In the genomic region with DNA sequence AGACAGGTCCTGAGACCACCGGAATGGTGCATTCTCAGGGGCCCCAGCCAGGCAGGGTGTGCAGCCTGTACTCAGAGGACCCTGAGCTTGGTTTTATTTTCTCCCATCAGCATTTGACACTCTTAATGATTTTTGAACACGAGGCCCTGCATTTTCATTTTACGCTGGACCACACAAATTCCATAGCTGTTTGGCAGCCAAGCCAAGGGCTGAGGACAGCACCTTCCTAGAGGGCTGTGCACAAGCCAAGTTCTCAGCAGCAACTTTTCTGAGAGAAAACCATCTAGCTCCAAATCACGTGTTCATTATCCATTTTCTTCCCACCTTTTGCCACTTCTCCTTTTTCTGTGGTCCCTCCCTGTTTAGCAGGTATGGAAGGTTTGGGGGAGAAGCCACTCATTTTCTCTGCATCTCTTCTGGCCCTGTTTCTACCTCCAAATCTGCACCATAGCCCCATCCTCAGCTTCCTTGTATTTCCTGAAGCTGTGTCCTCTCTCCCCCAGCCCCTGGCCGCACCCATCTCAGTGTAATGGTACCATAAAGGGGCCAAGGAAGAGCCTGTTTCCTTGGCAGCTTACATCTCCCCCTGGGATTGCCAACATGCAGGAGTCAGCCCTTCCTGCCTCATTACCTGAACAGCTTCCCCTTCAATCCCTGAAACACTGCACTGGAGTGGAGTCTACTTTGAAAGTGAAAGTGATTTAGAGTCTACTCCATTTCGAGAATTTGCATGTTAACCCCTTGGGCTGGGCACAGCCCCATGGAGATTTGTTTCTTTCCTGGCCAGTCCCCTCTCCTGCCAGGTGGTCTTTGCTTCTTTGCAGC, we compare ENCODE assay signal across 1 cellular context.
TF ChIP-seq lines count a peak whose summit lies in the region.

No MANE protein-coding gene starts in this region.

TF ChIP-seq in GM23338, 12 proteins besides CTCF, POLR2A, EP300 and RAD21 (continued from another document):
- TF ChIP-seq NANOG (IDR thresholded peaks at IDR 0.05; ENCODE audit: borderline replicate concordance), result no peak
- TF ChIP-seq, protein P1, sequence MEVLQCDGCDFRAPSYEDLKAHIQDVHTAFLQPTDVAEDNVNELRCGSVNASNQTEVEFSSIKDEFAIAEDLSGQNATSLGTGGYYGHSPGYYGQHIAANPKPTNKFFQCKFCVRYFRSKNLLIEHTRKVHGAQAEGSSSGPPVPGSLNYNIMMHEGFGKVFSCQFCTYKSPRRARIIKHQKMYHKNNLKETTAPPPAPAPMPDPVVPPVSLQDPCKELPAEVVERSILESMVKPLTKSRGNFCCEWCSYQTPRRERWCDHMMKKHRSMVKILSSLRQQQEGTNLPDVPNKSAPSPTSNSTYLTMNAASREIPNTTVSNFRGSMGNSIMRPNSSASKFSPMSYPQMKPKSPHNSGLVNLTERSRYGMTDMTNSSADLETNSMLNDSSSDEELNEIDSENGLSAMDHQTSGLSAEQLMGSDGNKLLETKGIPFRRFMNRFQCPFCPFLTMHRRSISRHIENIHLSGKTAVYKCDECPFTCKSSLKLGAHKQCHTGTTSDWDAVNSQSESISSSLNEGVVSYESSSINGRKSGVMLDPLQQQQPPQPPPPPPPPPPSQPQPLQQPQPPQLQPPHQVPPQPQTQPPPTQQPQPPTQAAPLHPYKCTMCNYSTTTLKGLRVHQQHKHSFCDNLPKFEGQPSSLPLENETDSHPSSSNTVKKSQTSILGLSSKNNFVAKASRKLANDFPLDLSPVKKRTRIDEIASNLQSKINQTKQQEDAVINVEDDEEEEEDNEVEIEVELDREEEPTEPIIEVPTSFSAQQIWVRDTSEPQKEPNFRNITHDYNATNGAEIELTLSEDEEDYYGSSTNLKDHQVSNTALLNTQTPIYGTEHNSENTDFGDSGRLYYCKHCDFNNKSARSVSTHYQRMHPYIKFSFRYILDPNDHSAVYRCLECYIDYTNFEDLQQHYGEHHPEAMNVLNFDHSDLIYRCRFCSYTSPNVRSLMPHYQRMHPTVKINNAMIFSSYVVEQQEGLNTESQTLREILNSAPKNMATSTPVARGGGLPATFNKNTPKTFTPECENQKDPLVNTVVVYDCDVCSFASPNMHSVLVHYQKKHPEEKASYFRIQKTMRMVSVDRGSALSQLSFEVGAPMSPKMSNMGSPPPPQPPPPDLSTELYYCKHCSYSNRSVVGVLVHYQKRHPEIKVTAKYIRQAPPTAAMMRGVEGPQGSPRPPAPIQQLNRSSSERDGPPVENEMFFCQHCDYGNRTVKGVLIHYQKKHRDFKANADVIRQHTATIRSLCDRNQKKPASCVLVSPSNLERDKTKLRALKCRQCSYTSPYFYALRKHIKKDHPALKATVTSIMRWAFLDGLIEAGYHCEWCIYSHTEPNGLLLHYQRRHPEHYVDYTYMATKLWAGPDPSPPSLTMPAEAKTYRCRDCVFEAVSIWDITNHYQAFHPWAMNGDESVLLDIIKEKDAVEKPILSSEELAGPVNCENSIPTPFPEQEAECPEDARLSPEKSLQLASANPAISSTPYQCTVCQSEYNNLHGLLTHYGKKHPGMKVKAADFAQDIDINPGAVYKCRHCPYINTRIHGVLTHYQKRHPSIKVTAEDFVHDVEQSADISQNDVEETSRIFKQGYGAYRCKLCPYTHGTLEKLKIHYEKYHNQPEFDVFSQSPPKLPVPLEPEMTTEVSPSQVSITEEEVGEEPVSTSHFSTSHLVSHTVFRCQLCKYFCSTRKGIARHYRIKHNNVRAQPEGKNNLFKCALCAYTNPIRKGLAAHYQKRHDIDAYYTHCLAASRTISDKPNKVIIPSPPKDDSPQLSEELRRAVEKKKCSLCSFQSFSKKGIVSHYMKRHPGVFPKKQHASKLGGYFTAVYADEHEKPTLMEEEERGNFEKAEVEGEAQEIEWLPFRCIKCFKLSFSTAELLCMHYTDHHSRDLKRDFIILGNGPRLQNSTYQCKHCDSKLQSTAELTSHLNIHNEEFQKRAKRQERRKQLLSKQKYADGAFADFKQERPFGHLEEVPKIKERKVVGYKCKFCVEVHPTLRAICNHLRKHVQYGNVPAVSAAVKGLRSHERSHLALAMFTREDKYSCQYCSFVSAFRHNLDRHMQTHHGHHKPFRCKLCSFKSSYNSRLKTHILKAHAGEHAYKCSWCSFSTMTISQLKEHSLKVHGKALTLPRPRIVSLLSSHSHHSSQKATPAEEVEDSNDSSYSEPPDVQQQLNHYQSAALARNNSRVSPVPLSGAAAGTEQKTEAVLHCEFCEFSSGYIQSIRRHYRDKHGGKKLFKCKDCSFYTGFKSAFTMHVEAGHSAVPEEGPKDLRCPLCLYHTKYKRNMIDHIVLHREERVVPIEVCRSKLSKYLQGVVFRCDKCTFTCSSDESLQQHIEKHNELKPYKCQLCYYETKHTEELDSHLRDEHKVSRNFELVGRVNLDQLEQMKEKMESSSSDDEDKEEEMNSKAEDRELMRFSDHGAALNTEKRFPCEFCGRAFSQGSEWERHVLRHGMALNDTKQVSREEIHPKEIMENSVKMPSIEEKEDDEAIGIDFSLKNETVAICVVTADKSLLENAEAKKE (CRISPR knock-in tag; IDR thresholded peaks at IDR 0.05), result no peak
